Comparison of ENCODE assay signal across 23 cellular contexts in the genomic region with DNA sequence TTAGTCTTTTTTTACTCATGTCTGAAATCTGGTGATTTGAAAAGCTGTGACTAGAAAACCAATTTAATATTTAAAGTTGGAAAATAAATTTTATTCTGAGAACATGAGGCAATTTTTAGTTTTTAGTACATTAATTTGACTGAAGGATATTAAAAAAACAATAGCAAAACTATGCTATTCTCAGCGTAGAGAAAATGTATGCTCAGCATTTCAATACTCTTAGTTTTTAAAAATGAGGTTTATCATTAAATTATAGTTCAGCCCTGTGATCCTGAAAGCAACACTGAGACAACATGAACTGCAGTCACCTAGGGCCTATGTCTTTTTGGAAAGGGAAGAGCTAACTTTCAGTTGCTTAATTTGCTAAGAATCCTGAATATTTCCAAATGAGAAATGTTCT.
"Had no signal": no experiment of that assay in that cellular context is flagged by ENCODE, and none has a peak within 500 bp of the region (broad histone marks: within the 10 kb centered on the region; RNA-seq: fewer than 3 reads in every experiment).

No MANE protein-coding gene starts in this region.

- ATAC-seq: PC-3, Right ventricle myocardium inferior had no signal

- H3K27me3 ChIP-seq: Peyer's patch, SJSA1 had no signal

- H3K27ac ChIP-seq: Peyer's patch, SJSA1, SK-N-MC had no signal

- H3K36me3 ChIP-seq: Peyer's patch, SJSA1 had no signal

- H3K4me3 ChIP-seq: Peyer's patch, SJSA1, SK-N-MC had no signal

- H3K9me3 ChIP-seq: Peyer's patch, SJSA1 had no signal

- DNase-seq: Kasumi-1, KG1, NCI-H1048, NCI-H1105, NCI-H1417, NCI-H1436 treated with DMSO at 0.1 percent for 48 hours, NCI-H1694, NCI-H187 treated with DMSO at 0.1 percent for 48 hours, NCI-H2029 treated with DMSO at 0.1 percent for 48 hours, NCI-H2107, NCI-H226, NCI-H446, NCI-H510A, NCI-H524 treated with DMSO at 0.1 percent for 48 hours, NCI-H69, NCI-H774, PC-3, Peyer's patch, SHP77 treated with DMSO at 0.1 percent for 48 hours, T-helper 2 cell had no signal
